36 cellular contexts compared by ENCODE assay signal in the genomic region with DNA sequence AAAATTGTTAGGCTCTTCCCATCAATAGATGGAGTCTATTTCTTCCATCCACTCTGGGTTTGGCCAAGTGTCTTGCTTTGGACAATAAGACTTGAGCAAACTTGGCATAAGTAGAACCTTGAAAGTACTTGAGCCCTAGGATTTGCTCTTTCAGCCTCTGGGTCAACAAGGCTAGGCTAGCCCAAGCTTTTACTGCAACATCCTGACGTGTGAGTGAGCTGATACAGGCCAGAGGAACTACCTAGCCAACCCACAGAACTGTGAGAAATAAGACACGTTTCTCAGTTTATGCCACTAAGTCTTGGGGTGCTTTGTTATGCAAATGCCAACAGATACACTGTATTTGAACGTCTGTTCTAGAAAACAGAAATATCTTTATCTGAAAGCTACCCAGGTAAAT.
"Had no signal": no experiment of that assay in that cellular context is flagged by ENCODE, and none has a peak within 500 bp of the region (broad histone marks: within the 10 kb centered on the region; RNA-seq: fewer than 3 reads in every experiment).

No MANE protein-coding gene starts in this region.

- DNase-seq: activated B cell treated with CpG ODN at 0.5 μM for 24 hours; activated CD4-positive, alpha-beta memory T cell treated with anti-CD3 and anti-CD28 coated beads for 36 hours; activated CD4-positive, alpha-beta T cell treated with anti-CD3 and anti-CD28 coated beads for 4 hours; activated CD4-positive, alpha-beta T cell treated with anti-CD3 and anti-CD28 coated beads, Interleukin-2, amount 10 ng/mL, durations not matched to agents 24 days and 14 days; activated CD4-positive, alpha-beta T cell treated with anti-CD3 and anti-CD28 coated beads, Interleukin-2, amount 50 U/mL, for 1 hour; activated CD4-positive, alpha-beta T cell treated with anti-CD3 and anti-CD28 coated beads, Interleukin-2, amount 50 U/mL, for 4 hours; activated CD4-positive, CD25-positive, alpha-beta regulatory T cell treated with anti-CD3 and anti-CD28 coated beads, Interleukin-2, amount 50 U/mL, for 72 hours; activated CD8-positive, alpha-beta memory T cell treated with anti-CD3 and anti-CD28 coated beads, Interleukin-2, amount 50 U/mL, for 4 hours; activated CD8-positive, alpha-beta T cell treated with anti-CD3 and anti-CD28 coated beads for 36 hours; activated effector memory CD4-positive, alpha-beta T cell treated with anti-CD3 and anti-CD28 coated beads, Interleukin-2, amount 50 U/mL, for 16 hours; activated gamma-delta T cell treated with Interleukin-2 at 50 U/mL for 16 hours; activated naive CD4-positive, alpha-beta T cell; activated naive CD4-positive, alpha-beta T cell treated with anti-CD3 and anti-CD28 coated beads for 36 hours; activated naive CD4-positive, alpha-beta T cell treated with anti-CD3 and anti-CD28 coated beads, Interleukin-2, amount 50 U/mL, for 16 hours; activated naive CD8-positive, alpha-beta T cell treated with anti-CD3 and anti-CD28 coated beads for 36 hours; activated T-cell treated with anti-CD3 and anti-CD28 coated beads for 4 hours; activated T-cell treated with anti-CD3 and anti-CD28 coated beads, Interleukin-2, amount 50 U/mL, for 1 hour; activated T-cell treated with anti-CD3 and anti-CD28 coated beads, Interleukin-2, amount 50 U/mL, for 4 hours; activated T-cell treated with anti-CD3 and anti-CD28 coated beads, Interleukin-2, amount 50 U/mL, for 72 hours; adrenal gland; amniotic stem cell; aorta; body of pancreas; brain microvascular endothelial cell; central memory CD4-positive, alpha-beta T cell; T-helper 2 cell; T-helper 9 cell had no signal

- H3K4me3 Mint-ChIP-seq: activated B cell treated with CpG ODN at 0.5 μM for 24 hours; activated CD4-positive, alpha-beta memory T cell treated with anti-CD3 and anti-CD28 coated beads for 36 hours; activated CD4-positive, alpha-beta T cell treated with anti-CD3 and anti-CD28 coated beads, Interleukin-2, amount 10 ng/mL, durations not matched to agents 24 days and 14 days; activated CD8-positive, alpha-beta T cell treated with anti-CD3 and anti-CD28 coated beads for 36 hours; activated naive CD4-positive, alpha-beta T cell treated with anti-CD3 and anti-CD28 coated beads for 36 hours; activated naive CD8-positive, alpha-beta T cell treated with anti-CD3 and anti-CD28 coated beads for 36 hours; activated T-cell treated with anti-CD3 and anti-CD28 coated beads, Interleukin-2, amount 50 U/mL, for 4 hours; activated T-cell treated with anti-CD3 and anti-CD28 coated beads, Interleukin-2, amount 50 U/mL, for 72 hours; activated T-helper 1 cell treated with anti-CD3 and anti-CD28 coated beads, Interleukin-12 subunit alpha, Interleukin-12 subunit beta, Interleukin-2, Interleukin-4 antibody, amounts not matched to agents 30 ng/mL and 10 ng/mL and 1 ng/mL, durations not matched to agents 14 hours and 24 hours and 36 hours; activated T-helper 17 cell treated with anti-CD3 and anti-CD28 coated beads, Interleukin-2, amount 50 U/mL, for 72 hours; T-helper 1 cell treated with Interleukin-12 subunit alpha and Interleukin-12 subunit beta and Interleukin-4 antibody, amounts not matched to agents 30 μg/mL and 1 μg/mL, for 36 hours; T-helper 2 cell treated with Interferon-gamma antibody and Interleukin-4, amounts not matched to agents 5 μg/mL and 100 μg/mL, for 36 hours had no signal

- H3K9me3 Mint-ChIP-seq: activated B cell treated with CpG ODN at 0.5 μM for 24 hours; activated CD4-positive, alpha-beta memory T cell treated with anti-CD3 and anti-CD28 coated beads for 36 hours; activated CD4-positive, alpha-beta T cell treated with anti-CD3 and anti-CD28 coated beads, Interleukin-2, amount 10 ng/mL, durations not matched to agents 24 days and 14 days; activated CD8-positive, alpha-beta T cell treated with anti-CD3 and anti-CD28 coated beads for 36 hours; activated naive CD4-positive, alpha-beta T cell treated with anti-CD3 and anti-CD28 coated beads for 36 hours; activated naive CD4-positive, alpha-beta T cell treated with anti-CD3 and anti-CD28 coated beads, Interleukin-2, amount 50 U/mL, for 72 hours; activated naive CD8-positive, alpha-beta T cell treated with anti-CD3 and anti-CD28 coated beads for 36 hours; activated T-cell treated with anti-CD3 and anti-CD28 coated beads, Interleukin-2, amount 50 U/mL, for 4 hours; activated T-cell treated with anti-CD3 and anti-CD28 coated beads, Interleukin-2, amount 50 U/mL, for 72 hours; activated T-helper 1 cell treated with anti-CD3 and anti-CD28 coated beads, Interleukin-12 subunit alpha, Interleukin-12 subunit beta, Interleukin-2, Interleukin-4 antibody, amounts not matched to agents 30 ng/mL and 10 ng/mL and 1 ng/mL, durations not matched to agents 14 hours and 24 hours and 36 hours; activated T-helper 17 cell treated with anti-CD3 and anti-CD28 coated beads, Interleukin-2, amount 50 U/mL, for 72 hours; T-helper 1 cell treated with Interleukin-12 subunit alpha and Interleukin-12 subunit beta and Interleukin-4 antibody, amounts not matched to agents 30 μg/mL and 1 μg/mL, for 36 hours; T-helper 2 cell treated with Interferon-gamma antibody and Interleukin-4, amounts not matched to agents 5 μg/mL and 100 μg/mL, for 36 hours had no signal

- H3K4me3 ChIP-seq: adrenal gland, body of pancreas, breast epithelium had no signal

- H3K4me1 Mint-ChIP-seq: activated B cell treated with CpG ODN at 0.5 μM for 24 hours; activated CD4-positive, alpha-beta T cell treated with anti-CD3 and anti-CD28 coated beads, Interleukin-2, amount 10 ng/mL, durations not matched to agents 24 days and 14 days; activated naive CD8-positive, alpha-beta T cell treated with anti-CD3 and anti-CD28 coated beads for 36 hours; activated T-helper 17 cell treated with anti-CD3 and anti-CD28 coated beads, Interleukin-2, amount 50 U/mL, for 72 hours had no signal

- H3K27ac ChIP-seq: adrenal gland, body of pancreas, brain microvascular endothelial cell, breast epithelium, VCaP had no signal

- H3K36me3 ChIP-seq: adrenal gland, brain microvascular endothelial cell, breast epithelium had no signal

- FAIRE-seq: astrocyte, TTC549 had no signal

- H3K27ac Mint-ChIP-seq: activated B cell treated with CpG ODN at 0.5 μM for 24 hours; activated CD4-positive, alpha-beta memory T cell treated with anti-CD3 and anti-CD28 coated beads for 36 hours; activated CD4-positive, alpha-beta T cell treated with anti-CD3 and anti-CD28 coated beads, Interleukin-2, amount 10 ng/mL, durations not matched to agents 24 days and 14 days; activated CD8-positive, alpha-beta T cell treated with anti-CD3 and anti-CD28 coated beads for 36 hours; activated naive CD4-positive, alpha-beta T cell treated with anti-CD3 and anti-CD28 coated beads for 36 hours; activated naive CD4-positive, alpha-beta T cell treated with anti-CD3 and anti-CD28 coated beads, Interleukin-2, amount 50 U/mL, for 72 hours; activated naive CD8-positive, alpha-beta T cell treated with anti-CD3 and anti-CD28 coated beads for 36 hours; activated T-cell treated with anti-CD3 and anti-CD28 coated beads, Interleukin-2, amount 50 U/mL, for 72 hours; activated T-helper 1 cell treated with anti-CD3 and anti-CD28 coated beads, Interleukin-12 subunit alpha, Interleukin-12 subunit beta, Interleukin-2, Interleukin-4 antibody, amounts not matched to agents 30 ng/mL and 10 ng/mL and 1 ng/mL, durations not matched to agents 14 hours and 24 hours and 36 hours; activated T-helper 17 cell treated with anti-CD3 and anti-CD28 coated beads, Interleukin-2, amount 50 U/mL, for 72 hours; T-helper 1 cell treated with Interleukin-12 subunit alpha and Interleukin-12 subunit beta and Interleukin-4 antibody, amounts not matched to agents 30 μg/mL and 1 μg/mL, for 36 hours; T-helper 2 cell treated with Interferon-gamma antibody and Interleukin-4, amounts not matched to agents 5 μg/mL and 100 μg/mL, for 36 hours had no signal

- H3K36me3 Mint-ChIP-seq: activated CD4-positive, alpha-beta memory T cell treated with anti-CD3 and anti-CD28 coated beads for 36 hours; activated naive CD4-positive, alpha-beta T cell treated with anti-CD3 and anti-CD28 coated beads, Interleukin-2, amount 50 U/mL, for 72 hours; activated naive CD8-positive, alpha-beta T cell treated with anti-CD3 and anti-CD28 coated beads for 36 hours had no signal

- H3K27me3 ChIP-seq: adrenal gland, body of pancreas, brain microvascular endothelial cell, breast epithelium had no signal

- H3K4me1 ChIP-seq: adrenal gland, body of pancreas, breast epithelium had no signal

- H3K9me3 ChIP-seq: adrenal gland, body of pancreas, breast epithelium had no signal

- ATAC-seq: activated CD8-positive, alpha-beta T cell treated with anti-CD3 and anti-CD28 coated beads for 36 hours; activated naive CD4-positive, alpha-beta T cell treated with anti-CD3 and anti-CD28 coated beads, Interleukin-2, amount 50 U/mL, for 72 hours; activated T-cell treated with anti-CD3 and anti-CD28 coated beads, Interleukin-2, amount 50 U/mL, for 4 hours; activated T-cell treated with anti-CD3 and anti-CD28 coated beads, Interleukin-2, amount 50 U/mL, for 72 hours; activated T-helper 17 cell treated with anti-CD3 and anti-CD28 coated beads, Interleukin-2, amount 50 U/mL, for 72 hours; body of pancreas had no signal
